In the genomic region with DNA sequence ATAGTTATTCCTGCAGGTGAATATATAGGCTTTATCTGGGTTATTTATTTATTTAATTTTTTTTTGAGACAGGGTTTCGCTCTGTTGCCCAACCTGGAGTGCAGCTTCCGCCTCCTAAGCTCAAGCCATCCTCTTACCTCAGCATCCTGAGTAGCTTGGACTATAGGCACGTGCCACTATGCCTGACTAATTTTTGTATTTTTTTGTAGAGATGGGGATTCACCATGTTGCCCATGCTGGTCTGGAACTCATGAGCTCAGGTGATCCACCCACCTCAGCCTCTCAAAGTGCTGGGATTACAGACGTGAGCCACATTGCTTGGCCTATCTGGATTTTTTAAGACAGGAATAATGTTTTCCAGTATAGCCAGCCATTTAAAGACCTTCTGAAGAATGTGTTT, we compare ENCODE assay signal across 10 cellular contexts. TPM values are rescaled to one million over a fixed set of nuclear protein-coding genes. Genes with fewer than 3 reads are reported as not detected.
DNase-seq lines count a peak whose midpoint lies in the region; ATAC-seq, FAIRE-seq and TF ChIP-seq lines count a peak whose summit lies in the region.
"Had no signal": no experiment of that assay in that cellular context is flagged by ENCODE, and none has a peak within 500 bp of the region (broad histone marks: within the 10 kb centered on the region; RNA-seq: fewer than 3 reads in every experiment).

No MANE protein-coding gene starts in this region.

- no peaks in the 10 kb centered on the region for H3K9me3 Mint-ChIP-seq in T-cell

- peaks cover 28% of the 10 kb centered on the region for H4K20me1 ChIP-seq in HepG2 (ENCODE audit: insufficient read depth, low read length)

- H3K36me3 ChIP-seq in HepG2 (replicated peaks in 1 of 2; ENCODE audit: control insufficient read depth in 1 of 2, insufficient read depth in 2 of 2, low read length in 2 of 2) (peaks cover 11 to 46% of the 10 kb centered on the region in 2 experiments), right lobe of liver (peaks cover 7 to 39% (median 23%) of the 10 kb centered on the region in 4 donors), upper lobe of right lung (peaks cover 45% of the 10 kb centered on the region)

- TF ChIP-seq EP300 in HepG2 (IDR thresholded peaks at IDR 0.05; ENCODE audit: low read depth in 2 of 2, low read length in 2 of 2): no peak
- no peak for TF ChIP-seq EP300 in HepG2 (CRISPR knock-in tag; IDR thresholded peaks at IDR 0.05; ENCODE audit: borderline replicate concordance)

- H3K4me1 ChIP-seq in HepG2 (ENCODE audit: insufficient read depth, low read length) (peaks cover 74% of the 10 kb centered on the region), right lobe of liver (peaks cover 0 to 27% (median 12%) of the 10 kb centered on the region in 4 donors), upper lobe of right lung (peaks cover 14% of the 10 kb centered on the region)

- H3K27ac ChIP-seq in HepG2 (ENCODE audit: extremely low read length, insufficient read depth, low read length) (no peak overlapping the region), right lobe of liver (no peak overlapping the region), upper lobe of right lung (no peak overlapping the region)

- H3K4me3 Mint-ChIP-seq in T-cell: peak overlapping the region; percentile 63 to 91 (median 83)

- peaks cover 48% of the 10 kb centered on the region for H3K36me3 Mint-ChIP-seq in T-cell

- peaks cover 22% of the 10 kb centered on the region for H3K79me2 ChIP-seq in HepG2 (ENCODE audit: insufficient read depth, low read length)

- H3K4me1 Mint-ChIP-seq in T-cell: peaks cover 59 to 64% (median 62%) of the 10 kb centered on the region in 3 donors

- WGBS in HepG2 (ENCODE audit: low lambda C conversion rate): 96% methylated on average over 4 of the region's 4 CpGs
- WGBS in right lobe of liver (ENCODE audit: insufficient coverage, low coverage, low lambda C conversion rate, missing lambda C conversion rate): 75% methylated on average over 4 of the region's 4 CpGs

- intact Hi-C loops in HepG2 (cut with micrococcal nuclease; ENCODE audit: unreplicated experiment): no loop called here
- intact Hi-C loops in right lobe of liver (cut with DNase I): no loop called here
- intact Hi-C loops in upper lobe of right lung (cut with DNase I): no loop called here

- CTCF ChIA-PET in HepG2 (lab: Yijun Ruan, JAX; ENCODE audit: low intra/inter-chr PET ratio, low total read pairs): no interaction called here
- CTCF ChIA-PET in T-cell (lab: Charles Lee): interaction anchor here in 1 of 2 donors (1.5 kb wide), 1 partner anchor 48 kb away, joined by 6 read pairs; no protein-coding TSS in a partner anchor

- peak overlapping the region; percentile 91 for H3K4me2 ChIP-seq in HepG2 (ENCODE audit: low read depth, low read length)

- no peak for FAIRE-seq in HepG2 (lab: Jason Lieb, UNC)
- FAIRE-seq: endometrium had no signal

- TF ChIP-seq RAD21 in HepG2 (CRISPR knock-in tag; IDR thresholded peaks at IDR 0.05): no peak

- POLR2A ChIA-PET in HepG2 (lab: Yijun Ruan, JAX): interaction anchor here (1.1 kb wide), 1 partner anchor 110 kb away, joined by 4 read pairs; no protein-coding TSS in a partner anchor
- POLR2A ChIA-PET in T-cell (lab: Charles Lee): interaction anchor here in 1 of 2 donors (0.6 kb wide), 3 partner anchors 37 to 1115 kb away, joined by 3 to 9 read pairs (median 3); no protein-coding TSS in a partner anchor

- BruUV-seq in HepG2 (replicated peaks; lab: Mats Ljungman, UMichigan): no TSS peak

- H3K27me3 ChIP-seq in HepG2 (ENCODE audit: control insufficient read depth in 1 of 2, insufficient read depth in 2 of 2, low read length in 2 of 2) (no peaks in the 10 kb centered on the region; a peak in 1 of 5 replicates), right lobe of liver (no peaks in the 10 kb centered on the region), upper lobe of right lung (no peaks in the 10 kb centered on the region)

- no peak for DNase-seq in HepG2 (ENCODE audit: low spot score)
- DNase-seq in right lobe of liver: no peak
- no peak for DNase-seq in T-cell
- DNase-seq in fibroblast of the aortic adventitia (ENCODE audit: low read depth): no peak
- no peak for DNase-seq in upper lobe of right lung
- DNase-seq in activated gamma-delta T cell treated with Interleukin-2 at 50 U/mL for 16 hours: no peak
- DNase-seq: DMS 273 treated with DMSO at 0.1 percent for 48 hours had no signal

- no peaks in the 10 kb centered on the region for H3K27me3 Mint-ChIP-seq in T-cell

- H3K9ac ChIP-seq in HepG2 (ENCODE audit: insufficient read depth, low read depth, low read length): peak overlapping the region; percentile 90

- H3K4me3 ChIP-seq in HepG2 (replicated peaks in 1 of 3; ENCODE audit: insufficient read depth in 1 of 3, low read depth in 2 of 3, low read length in 3 of 3) (peak overlapping the region in 2 of 3 experiments; percentile 76 to 78; a peak in 4 of 6 replicates), right lobe of liver (no peak overlapping the region), fibroblast of the aortic adventitia (ENCODE audit: low read depth, low read length) (peak overlapping the region; percentile 87), upper lobe of right lung (peak overlapping the region; percentile 75)

- TF ChIP-seq CTCF in HepG2 (CRISPR knock-in tag; IDR thresholded peaks at IDR 0.05) (no peak), right lobe of liver (IDR thresholded peaks at IDR 0.05) (no peak), fibroblast of the aortic adventitia (IDR thresholded peaks at IDR 0.05; ENCODE audit: insufficient read depth, low read length) (no peak), upper lobe of right lung (IDR thresholded peaks at IDR 0.05) (no peak)

- no peaks in the 10 kb centered on the region for H3K9me3 ChIP-seq in HepG2 (ENCODE audit: low read length)
- H3K9me3 ChIP-seq in right lobe of liver: no peaks in the 10 kb centered on the region
- H3K9me3 ChIP-seq in upper lobe of right lung: no peaks in the 10 kb centered on the region

- H2AFZ ChIP-seq in HepG2 (ENCODE audit: low read length): no peak overlapping the region

- ATAC-seq in HepG2 (no peak), right lobe of liver (no peak), T-cell (replicated peaks in 1 of 4) (no peak), upper lobe of right lung (no peak), GM18861 (IDR thresholded peaks at IDR 0.05; ENCODE audit: unreplicated experiment) (no peak), GM21360 (IDR thresholded peaks at IDR 0.05; ENCODE audit: unreplicated experiment) (no peak)

- TF ChIP-seq POLR2A in HepG2 (IDR thresholded peaks at IDR 0.05; ENCODE audit: insufficient read depth in 1 of 2, low read depth in 2 of 2, low read length in 2 of 2) (0 out of 4 replicates have a peak, but pooled peaks of 1 of the 2 experiments have one; percentile 9), right lobe of liver (IDR thresholded peaks at IDR 0.05) (no peak)

- peak overlapping the region; percentile 2 to 68 for H3K27ac Mint-ChIP-seq in T-cell

- in situ Hi-C loops in HepG2 (cut with HindIII; ENCODE audit: extremely low pct_ligation_motif_present, low pct_unique_long_range_greater_than_20kb): loop anchor here (5.0 kb wide), 1 partner anchor 37 kb away; a partner anchor contains a TSS

RNA-seq across cellular contexts. Expression of a gene that starts 2.0 kb away (rescaled TPM):
- total RNA-seq in HepG2 (2016; rRNA removed; fragmentation: Illumina TruSeq; extraction: Trizol) (1,630 and 2,526 TPM in 2 replicates), right lobe of liver (100 to 1,000 TPM; 136 to 220 (median 147) TPM), T-cell (100 to 1,000 TPM; 304 to 367 (median 308) TPM), fibroblast of the aortic adventitia (ENCODE audit: low replicate concordance) (475 and 564 TPM in 2 replicates), upper lobe of right lung (310 TPM)
- 453 and 456 TPM in 2 replicates for total RNA-seq in HepG2 (2016; cell fraction: cytosol; rRNA removed; fragmentation: Illumina TruSeq; extraction: Trizol; ENCODE audit: low read depth)
- 1,637 and 2,557 TPM in 2 replicates for total RNA-seq in HepG2 (2016; cell fraction: insoluble cytoplasmic fraction; rRNA removed; fragmentation: Illumina TruSeq; extraction: Trizol)
- total RNA-seq in HepG2 (2016; cell fraction: membrane; rRNA removed; fragmentation: Illumina TruSeq; extraction: Trizol): 837 and 870 TPM in 2 replicates
- total RNA-seq in HepG2 (2016; cell fraction: nucleus; rRNA removed; fragmentation: Illumina TruSeq; extraction: Trizol): 527 and 560 TPM in 2 replicates
- 996 and 1,335 TPM in 2 replicates for polyA plus RNA-seq in HepG2 (2011; rRNA removed)
- polyA plus RNA-seq in HepG2 (2011; cell fraction: cytosol; rRNA removed): 979 and 1,087 TPM in 2 replicates
- 385 and 550 TPM in 2 replicates for polyA plus RNA-seq in HepG2 (2011; cell fraction: nucleus; rRNA removed)
- 1,088 and 1,104 TPM in 2 replicates for polyA plus RNA-seq in HepG2 (2012)
- 580 and 585 TPM in 2 replicates for polyA plus RNA-seq in HepG2 (2016; cell fraction: cytosol; fragmentation: Illumina TruSeq; extraction: Trizol; ENCODE audit: low read depth)
- polyA plus RNA-seq in HepG2 (2016; cell fraction: insoluble cytoplasmic fraction; fragmentation: Illumina TruSeq; extraction: Trizol; ENCODE audit: low read depth): 2,503 and 2,588 TPM in 2 replicates
- polyA plus RNA-seq in HepG2 (2016; cell fraction: membrane; fragmentation: Illumina TruSeq; extraction: Trizol; ENCODE audit: low read depth): 756 and 768 TPM in 2 replicates
- 908 and 932 TPM in 2 replicates for polyA plus RNA-seq in HepG2 (2016; cell fraction: nucleus; fragmentation: Illumina TruSeq; extraction: Trizol; ENCODE audit: insufficient read depth, low read depth)
- polyA minus RNA-seq in HepG2 (2011; rRNA and poly(A)+ RNA removed; ENCODE audit: low replicate concordance): 405 and 954 TPM in 2 replicates
- polyA minus RNA-seq in HepG2 (2011; cell fraction: cytosol; rRNA and poly(A)+ RNA removed): 424 and 441 TPM in 2 replicates
- polyA minus RNA-seq in HepG2 (2011; cell fraction: nucleus; rRNA and poly(A)+ RNA removed): 138 and 202 TPM in 2 replicates

RNA-seq across cellular contexts. Expression of a gene that starts 34.8 kb away (rescaled TPM):
- total RNA-seq in HepG2 (2016; rRNA removed; fragmentation: Illumina TruSeq; extraction: Trizol) (12.4 and 13.4 TPM in 2 replicates), right lobe of liver (10 to 100 TPM in 1 of 6 experiments, 1 to 10 TPM in 5; 5.3 to 11.8 (median 7.2) TPM), T-cell (10 to 100 TPM; 21.8 to 26.7 (median 22.8) TPM), fibroblast of the aortic adventitia (ENCODE audit: low replicate concordance) (14.1 and 48.1 TPM in 2 replicates), upper lobe of right lung (23.6 TPM)
- 10.3 and 12.4 TPM in 2 replicates for total RNA-seq in HepG2 (2016; cell fraction: cytosol; rRNA removed; fragmentation: Illumina TruSeq; extraction: Trizol; ENCODE audit: low read depth)
- total RNA-seq in HepG2 (2016; cell fraction: insoluble cytoplasmic fraction; rRNA removed; fragmentation: Illumina TruSeq; extraction: Trizol): 11.7 and 13.3 TPM in 2 replicates
- total RNA-seq in HepG2 (2016; cell fraction: membrane; rRNA removed; fragmentation: Illumina TruSeq; extraction: Trizol): 17.4 and 19.2 TPM in 2 replicates
- 9.3 and 11.7 TPM in 2 replicates for total RNA-seq in HepG2 (2016; cell fraction: nucleus; rRNA removed; fragmentation: Illumina TruSeq; extraction: Trizol)
- polyA plus RNA-seq in HepG2 (2011; rRNA removed): 22.8 and 25.1 TPM in 2 replicates
- polyA plus RNA-seq in HepG2 (2011; cell fraction: cytosol; rRNA removed): 9.8 and 15.2 TPM in 2 replicates
- polyA plus RNA-seq in HepG2 (2011; cell fraction: nucleus; rRNA removed): 35.1 and 44.2 TPM in 2 replicates
- 13.4 and 16.2 TPM in 2 replicates for polyA plus RNA-seq in HepG2 (2012)
- 8.3 and 10.5 TPM in 2 replicates for polyA plus RNA-seq in HepG2 (2016; cell fraction: cytosol; fragmentation: Illumina TruSeq; extraction: Trizol; ENCODE audit: low read depth)
- 13.2 and 13.7 TPM in 2 replicates for polyA plus RNA-seq in HepG2 (2016; cell fraction: insoluble cytoplasmic fraction; fragmentation: Illumina TruSeq; extraction: Trizol; ENCODE audit: low read depth)
- polyA plus RNA-seq in HepG2 (2016; cell fraction: membrane; fragmentation: Illumina TruSeq; extraction: Trizol; ENCODE audit: low read depth): 14.0 and 15.0 TPM in 2 replicates
- polyA plus RNA-seq in HepG2 (2016; cell fraction: nucleus; fragmentation: Illumina TruSeq; extraction: Trizol; ENCODE audit: insufficient read depth, low read depth): 18.7 and 22.3 TPM in 2 replicates
- 8.4 and 9.4 TPM in 2 replicates for polyA minus RNA-seq in HepG2 (2011; rRNA and poly(A)+ RNA removed; ENCODE audit: low replicate concordance)
- polyA minus RNA-seq in HepG2 (2011; cell fraction: cytosol; rRNA and poly(A)+ RNA removed): 7.5 and 8.7 TPM in 2 replicates
- 19.6 and 26.2 TPM in 2 replicates for polyA minus RNA-seq in HepG2 (2011; cell fraction: nucleus; rRNA and poly(A)+ RNA removed)

Comparison
In these comparisons a context has a peak if more than half of its experiments do, and no peak if none do; other contexts are left out.
1. H3K4me3 ChIP-seq: peak in HepG2 (2 of 3), fibroblast of the aortic adventitia (single experiment) and upper lobe of right lung (single experiment); none in right lobe of liver (0 of 3).